ENCODE assay signal across 28 cellular contexts in the genomic region with DNA sequence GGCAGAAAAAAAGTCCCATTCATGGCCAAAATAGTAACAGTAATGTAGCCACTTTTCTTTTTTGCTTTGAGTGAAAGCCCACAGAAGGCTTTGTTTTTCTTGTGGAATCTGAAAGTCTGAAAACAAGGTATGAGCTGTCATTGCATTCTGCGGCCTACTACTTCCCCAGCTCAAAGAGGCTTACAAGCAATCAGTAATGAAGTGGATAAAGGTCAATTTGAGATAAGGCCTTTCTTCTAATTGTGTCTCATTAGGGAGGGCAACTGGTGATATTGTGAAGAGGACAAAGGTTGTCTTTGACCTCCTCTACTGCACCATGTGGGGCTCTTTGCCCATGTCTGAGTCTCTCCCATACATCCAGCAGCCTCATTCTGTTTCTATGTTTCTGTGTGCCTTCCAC.
"Had no signal": no experiment of that assay in that cellular context is flagged by ENCODE, and none has a peak within 500 bp of the region (broad histone marks: within the 10 kb centered on the region; RNA-seq: fewer than 3 reads in every experiment).

No MANE protein-coding gene starts in this region.

- H3K4me3 ChIP-seq: ascending aorta, cardiac muscle cell, K562 had no signal

- H3K9me3 Mint-ChIP-seq: activated CD4-positive, alpha-beta T cell treated with anti-CD3 and anti-CD28 coated beads, Interleukin-2, amount 10 ng/mL, durations not matched to agents 24 days and 14 days; activated naive CD8-positive, alpha-beta T cell treated with anti-CD3 and anti-CD28 coated beads, Interleukin-2, amount 50 U/mL, for 24 hours; T-helper 1 cell treated with Interleukin-12 subunit alpha and Interleukin-12 subunit beta and Interleukin-4 antibody, amounts not matched to agents 30 μg/mL and 1 μg/mL, for 36 hours had no signal

- DNase-seq: activated B cell treated with CpG ODN at 0.5 μM for 24 hours; activated CD4-positive, alpha-beta T cell treated with anti-CD3 and anti-CD28 coated beads for 1 hour; activated CD4-positive, alpha-beta T cell treated with anti-CD3 and anti-CD28 coated beads, Interleukin-2, amount 10 ng/mL, durations not matched to agents 24 days and 14 days; activated CD4-positive, alpha-beta T cell treated with anti-CD3 and anti-CD28 coated beads, Interleukin-2, amount 50 U/mL, for 48 hours; activated CD8-positive, alpha-beta memory T cell treated with anti-CD3 and anti-CD28 coated beads, Interleukin-2, amount 10 ng/mL, durations not matched to agents 7 days and 5 days; activated effector memory CD4-positive, alpha-beta T cell treated with anti-CD3 and anti-CD28 coated beads, Interleukin-2, amount 50 U/mL, for 16 hours; activated naive CD4-positive, alpha-beta T cell treated with Interleukin-2 at 50 U/mL for 16 hours; activated naive CD8-positive, alpha-beta T cell treated with anti-CD3 and anti-CD28 coated beads, Interleukin-2, amount 50 U/mL, for 24 hours; activated T-cell treated with anti-CD3 and anti-CD28 coated beads, Interleukin-2, amount 50 U/mL, for 4 hours; amniotic stem cell; brain microvascular endothelial cell; Karpas-422; NCI-H1105 treated with DMSO at 0.1 percent for 48 hours; NCI-H1436 treated with DMSO at 0.1 percent for 48 hours; NCI-H1930; NCI-H2171; NCI-H2227 treated with DMSO at 0.1 percent for 48 hours; NCI-H446 treated with DMSO at 0.1 percent for 48 hours; NCI-H524 treated with DMSO at 0.1 percent for 48 hours; NCI-H774; SHP77; T1000 had no signal

- H3K4me1 Mint-ChIP-seq: activated B cell treated with CpG ODN at 0.5 μM for 24 hours; activated CD4-positive, alpha-beta T cell treated with anti-CD3 and anti-CD28 coated beads, Interleukin-2, amount 10 ng/mL, durations not matched to agents 24 days and 14 days; activated CD8-positive, alpha-beta memory T cell treated with anti-CD3 and anti-CD28 coated beads, Interleukin-2, amount 10 ng/mL, durations not matched to agents 7 days and 5 days had no signal

- H3K36me3 ChIP-seq: ascending aorta, brain microvascular endothelial cell, cardiac muscle cell had no signal

- H3K27ac ChIP-seq: ascending aorta, brain microvascular endothelial cell, cardiac muscle cell had no signal

- H3K9me3 ChIP-seq: ascending aorta had no signal

- H3K4me1 ChIP-seq: ascending aorta had no signal

- H3K27me3 Mint-ChIP-seq: activated CD4-positive, alpha-beta T cell treated with anti-CD3 and anti-CD28 coated beads, Interleukin-2, amount 10 ng/mL, durations not matched to agents 24 days and 14 days; activated CD8-positive, alpha-beta memory T cell treated with anti-CD3 and anti-CD28 coated beads, Interleukin-2, amount 10 ng/mL, durations not matched to agents 7 days and 5 days; activated naive CD8-positive, alpha-beta T cell treated with anti-CD3 and anti-CD28 coated beads, Interleukin-2, amount 50 U/mL, for 24 hours had no signal

- H3K4me3 Mint-ChIP-seq: activated B cell treated with CpG ODN at 0.5 μM for 24 hours; activated CD4-positive, alpha-beta T cell treated with anti-CD3 and anti-CD28 coated beads, Interleukin-2, amount 10 ng/mL, durations not matched to agents 24 days and 14 days; activated CD8-positive, alpha-beta memory T cell treated with anti-CD3 and anti-CD28 coated beads, Interleukin-2, amount 10 ng/mL, durations not matched to agents 7 days and 5 days; activated naive CD8-positive, alpha-beta T cell treated with anti-CD3 and anti-CD28 coated beads, Interleukin-2, amount 50 U/mL, for 24 hours; activated T-cell treated with anti-CD3 and anti-CD28 coated beads, Interleukin-2, amount 50 U/mL, for 4 hours; T-helper 1 cell treated with Interleukin-12 subunit alpha and Interleukin-12 subunit beta and Interleukin-4 antibody, amounts not matched to agents 30 μg/mL and 1 μg/mL, for 36 hours had no signal

- H3K27ac Mint-ChIP-seq: activated B cell treated with CpG ODN at 0.5 μM for 24 hours; activated CD4-positive, alpha-beta T cell treated with anti-CD3 and anti-CD28 coated beads, Interleukin-2, amount 10 ng/mL, durations not matched to agents 24 days and 14 days; activated CD8-positive, alpha-beta memory T cell treated with anti-CD3 and anti-CD28 coated beads, Interleukin-2, amount 10 ng/mL, durations not matched to agents 7 days and 5 days; activated naive CD4-positive, alpha-beta T cell treated with anti-CD3 and anti-CD28 coated beads, Interleukin-2, amount 50 U/mL, for 72 hours; activated naive CD8-positive, alpha-beta T cell treated with anti-CD3 and anti-CD28 coated beads, Interleukin-2, amount 50 U/mL, for 24 hours; T-helper 1 cell treated with Interleukin-12 subunit alpha and Interleukin-12 subunit beta and Interleukin-4 antibody, amounts not matched to agents 30 μg/mL and 1 μg/mL, for 36 hours had no signal

- ATAC-seq: activated CD8-positive, alpha-beta memory T cell treated with anti-CD3 and anti-CD28 coated beads, Interleukin-2, amount 10 ng/mL, durations not matched to agents 7 days and 5 days; activated naive CD4-positive, alpha-beta T cell treated with anti-CD3 and anti-CD28 coated beads, Interleukin-2, amount 50 U/mL, for 72 hours; activated naive CD8-positive, alpha-beta T cell treated with anti-CD3 and anti-CD28 coated beads, Interleukin-2, amount 50 U/mL, for 24 hours; activated T-cell treated with anti-CD3 and anti-CD28 coated beads, Interleukin-2, amount 50 U/mL, for 4 hours; K562; Panc1 had no signal

- H3K27me3 ChIP-seq: ascending aorta, brain microvascular endothelial cell, cardiac muscle cell had no signal
